ENCODE assay signal across 32 cellular contexts in genomic region chr4:113623274-113623894, GRCh38.
"Had no signal": no experiment of that assay in that cellular context is flagged by ENCODE, and none has a peak within 500 bp of the region (broad histone marks: within the 10 kb centered on the region; RNA-seq: fewer than 3 reads in every experiment).

No MANE protein-coding gene starts in this region.

- H3K4me1 Mint-ChIP-seq: neural crest cell had no signal

- H3K9me3 ChIP-seq: esophagus squamous epithelium, gastrocnemius medialis, left ventricle myocardium inferior, psoas muscle, sigmoid colon, suprapubic skin, tibial artery had no signal

- H2AFZ ChIP-seq: parathyroid adenoma had no signal

- H3K27ac Mint-ChIP-seq: activated CD4-positive, alpha-beta memory T cell treated with anti-CD3 and anti-CD28 coated beads for 36 hours; activated CD4-positive, alpha-beta T cell treated with anti-CD3 and anti-CD28 coated beads, Interleukin-2, amount 10 ng/mL, durations not matched to agents 24 days and 14 days; activated naive CD4-positive, alpha-beta T cell treated with anti-CD3 and anti-CD28 coated beads, Interleukin-2, amount 10 ng/mL, durations not matched to agents 7 days and 5 days; activated naive CD8-positive, alpha-beta T cell treated with anti-CD3 and anti-CD28 coated beads, Interleukin-2, amount 10 ng/mL, durations not matched to agents 7 days and 5 days; activated T-cell treated with anti-CD3 and anti-CD28 coated beads, Interleukin-2, amount 50 U/mL, for 24 hours; naive thymus-derived CD8-positive, alpha-beta T cell; stimulated activated naive B cell treated with anti-CD40 and anti-IgM and Interleukin-4, amounts not matched to agents 10 μg/mL and 1 μg/mL and 100 μg/mL, for 72 hours; T-helper 1 cell treated with Interleukin-12 subunit alpha and Interleukin-12 subunit beta and Interleukin-4 antibody, amounts not matched to agents 30 μg/mL and 1 μg/mL, for 36 hours had no signal

- H3K27me3 Mint-ChIP-seq: activated CD4-positive, alpha-beta memory T cell treated with anti-CD3 and anti-CD28 coated beads for 36 hours; activated CD4-positive, alpha-beta T cell treated with anti-CD3 and anti-CD28 coated beads, Interleukin-2, amount 10 ng/mL, durations not matched to agents 24 days and 14 days; activated naive CD4-positive, alpha-beta T cell treated with anti-CD3 and anti-CD28 coated beads, Interleukin-2, amount 10 ng/mL, durations not matched to agents 7 days and 5 days; activated naive CD8-positive, alpha-beta T cell treated with anti-CD3 and anti-CD28 coated beads, Interleukin-2, amount 10 ng/mL, durations not matched to agents 7 days and 5 days; activated T-cell treated with anti-CD3 and anti-CD28 coated beads, Interleukin-2, amount 50 U/mL, for 24 hours; central memory CD8-positive, alpha-beta T cell; naive thymus-derived CD8-positive, alpha-beta T cell; stimulated activated naive B cell treated with anti-CD40 and anti-IgM and Interleukin-4, amounts not matched to agents 10 μg/mL and 1 μg/mL and 100 μg/mL, for 72 hours had no signal

- H3K36me3 ChIP-seq: esophagus squamous epithelium, left ventricle myocardium inferior, sigmoid colon, suprapubic skin, tibial artery had no signal

- H3K4me3 Mint-ChIP-seq: activated CD4-positive, alpha-beta memory T cell treated with anti-CD3 and anti-CD28 coated beads for 36 hours; activated CD4-positive, alpha-beta T cell treated with anti-CD3 and anti-CD28 coated beads, Interleukin-2, amount 10 ng/mL, durations not matched to agents 24 days and 14 days; activated naive CD4-positive, alpha-beta T cell treated with anti-CD3 and anti-CD28 coated beads, Interleukin-2, amount 10 ng/mL, durations not matched to agents 7 days and 5 days; activated naive CD8-positive, alpha-beta T cell treated with anti-CD3 and anti-CD28 coated beads, Interleukin-2, amount 10 ng/mL, durations not matched to agents 7 days and 5 days; activated T-cell treated with anti-CD3 and anti-CD28 coated beads, Interleukin-2, amount 50 U/mL, for 24 hours; central memory CD8-positive, alpha-beta T cell; naive thymus-derived CD8-positive, alpha-beta T cell; neural crest cell; stimulated activated naive B cell treated with anti-CD40 and anti-IgM and Interleukin-4, amounts not matched to agents 10 μg/mL and 1 μg/mL and 100 μg/mL, for 72 hours; T-helper 1 cell treated with Interleukin-12 subunit alpha and Interleukin-12 subunit beta and Interleukin-4 antibody, amounts not matched to agents 30 μg/mL and 1 μg/mL, for 36 hours had no signal

- ATAC-seq: gastrocnemius medialis; naive thymus-derived CD8-positive, alpha-beta T cell; psoas muscle; stimulated activated naive B cell treated with anti-CD40 and anti-IgM and Interleukin-4, amounts not matched to agents 10 μg/mL and 1 μg/mL and 100 μg/mL, for 72 hours had no signal

- H3K9ac ChIP-seq: parathyroid adenoma had no signal

- H3K27me3 ChIP-seq: esophagus squamous epithelium, gastrocnemius medialis, sigmoid colon, suprapubic skin, tibial artery had no signal

- DNase-seq: activated CD4-positive, alpha-beta memory T cell treated with anti-CD3 and anti-CD28 coated beads for 36 hours; activated CD4-positive, alpha-beta T cell treated with anti-CD3 and anti-CD28 coated beads, Interleukin-2, amount 10 ng/mL, durations not matched to agents 24 days and 14 days; activated CD4-positive, CD25-positive, alpha-beta regulatory T cell treated with anti-CD3 and anti-CD28 coated beads, Interleukin-2, amount 50 U/mL, for 72 hours; activated CD8-positive, alpha-beta memory T cell treated with anti-CD3 and anti-CD28 coated beads, Interleukin-2, amount 50 U/mL, for 4 hours; activated gamma-delta T cell; activated naive CD4-positive, alpha-beta T cell treated with anti-CD3 and anti-CD28 coated beads, Interleukin-2, amount 10 ng/mL, durations not matched to agents 7 days and 5 days; activated naive CD8-positive, alpha-beta T cell treated with anti-CD3 and anti-CD28 coated beads, Interleukin-2, amount 10 ng/mL, durations not matched to agents 7 days and 5 days; activated T-cell treated with anti-CD3 and anti-CD28 coated beads, Interleukin-2, amount 50 U/mL, for 24 hours; amniotic stem cell; effector CD8-positive, alpha-beta T cell; esophagus squamous epithelium; gastrocnemius medialis; glutamatergic neuron; left ventricle myocardium inferior; naive thymus-derived CD8-positive, alpha-beta T cell; nucleus accumbens; psoas muscle; sigmoid colon; small intestine; stimulated activated CD4-positive, alpha-beta T cell treated with anti-CD3 and anti-CD28 coated beads, Interleukin-4, amount 100 ng/mL, for 4 hours; stimulated activated CD8-positive, alpha-beta memory T cell treated with anti-CD3 and anti-CD28 coated beads, Interleukin-4, amount 100 ng/mL, for 48 hours; stimulated activated naive B cell treated with anti-CD40 and anti-IgM and Interleukin-4, amounts not matched to agents 10 μg/mL and 1 μg/mL and 100 μg/mL, for 72 hours; T1000; tibial artery had no signal

- FAIRE-seq: colon, endometrium, small intestine had no signal

- H3K4me3 ChIP-seq: esophagus squamous epithelium, gastrocnemius medialis, left ventricle myocardium inferior, psoas muscle, sigmoid colon, suprapubic skin, tibial artery had no signal

- H3K27ac ChIP-seq: epithelial cell of prostate, esophagus squamous epithelium, gastrocnemius medialis, left ventricle myocardium inferior, parathyroid adenoma, psoas muscle, sigmoid colon, suprapubic skin, tibial artery had no signal

- H3K79me2 ChIP-seq: parathyroid adenoma had no signal

- H3K9me3 Mint-ChIP-seq: activated CD4-positive, alpha-beta memory T cell treated with anti-CD3 and anti-CD28 coated beads for 36 hours; activated naive CD4-positive, alpha-beta T cell treated with anti-CD3 and anti-CD28 coated beads, Interleukin-2, amount 10 ng/mL, durations not matched to agents 7 days and 5 days; activated T-cell treated with anti-CD3 and anti-CD28 coated beads, Interleukin-2, amount 50 U/mL, for 24 hours; central memory CD8-positive, alpha-beta T cell; T-helper 1 cell treated with Interleukin-12 subunit alpha and Interleukin-12 subunit beta and Interleukin-4 antibody, amounts not matched to agents 30 μg/mL and 1 μg/mL, for 36 hours had no signal
